20 cellular contexts compared by ENCODE assay signal in genomic region chr22:22791438-22792181, GRCh38.
A peak's percentile ranks its signal among the peaks of the same experiment; 100 is the strongest.
DNase-seq lines count a peak whose midpoint lies in the region; ATAC-seq and TF ChIP-seq lines count a peak whose summit lies in the region.
"Had no signal": no experiment of that assay in that cellular context is flagged by ENCODE, and none has a peak within 500 bp of the region (broad histone marks: within the 10 kb centered on the region; RNA-seq: fewer than 3 reads in every experiment).

No MANE protein-coding gene starts in this region.

- no peaks in the 10 kb centered on the region for H3K36me3 Mint-ChIP-seq in activated CD4-positive, alpha-beta T cell treated with anti-CD3 and anti-CD28 coated beads, Interleukin-2, amount 10 ng/mL, durations not matched to agents 7 days and 5 days (ENCODE audit: low read depth)
- peaks cover 2% of the 10 kb centered on the region for H3K36me3 Mint-ChIP-seq in T-cell
- H3K36me3 Mint-ChIP-seq in stimulated activated effector memory CD8-positive, alpha-beta T cell treated with anti-CD3 and anti-CD28 coated beads, Interleukin-12 subunit alpha, Interleukin-12 subunit beta, amount 100 ng/mL, for 72 hours, result no peaks in the 10 kb centered on the region

- no peak for DNase-seq in activated CD4-positive, alpha-beta T cell treated with anti-CD3 and anti-CD28 coated beads, Interleukin-2, amount 10 ng/mL, durations not matched to agents 7 days and 5 days
- DNase-seq in activated CD4-positive, alpha-beta T cell treated with anti-CD3 and anti-CD28 coated beads for 4 hours, result no peak
- DNase-seq in T-cell (no peak), islet precursor cell (peak; percentile 42), NCI-H2107 treated with DMSO at 0.1 percent for 48 hours (lab: John Stamatoyannopoulos, UW; ENCODE audit: unreplicated experiment) (no peak), activated gamma-delta T cell treated with Interleukin-2 at 50 U/mL for 16 hours (no peak), RWPE1 (ENCODE audit: low spot score) (no peak)
- peak in 1 of 2 donors; percentile 46 for DNase-seq in stimulated activated effector memory CD8-positive, alpha-beta T cell treated with anti-CD3 and anti-CD28 coated beads, Interleukin-12 subunit alpha, Interleukin-12 subunit beta, amount 100 ng/mL, for 72 hours (ENCODE audit: low spot score in 2 of 2)
- DNase-seq: BE2C, Caco-2, NCI-H1105 treated with DMSO at 0.1 percent for 48 hours, NCI-H1694 treated with DMSO at 0.1 percent for 48 hours, NCI-H2107, NCI-H226, NCI-H526 treated with DMSO at 0.1 percent for 48 hours, SHP77 had no signal

- CTCF ChIA-PET in activated CD4-positive, alpha-beta T cell treated with anti-CD3 and anti-CD28 coated beads, Interleukin-2, amount 10 ng/mL, durations not matched to agents 7 days and 5 days (lab: Charles Lee), result no interaction called here
- CTCF ChIA-PET in T-cell (lab: Charles Lee) (interaction anchor here in 1 of 2 donors (0.8 to 1.4 kb wide), 2 partner anchors 38 to 201 kb away, joined by 3 to 5 read pairs; no protein-coding TSS in a partner anchor), RWPE1 (lab: Yijun Ruan, JAX) (no interaction called here)

- POLR2A ChIA-PET in activated CD4-positive, alpha-beta T cell treated with anti-CD3 and anti-CD28 coated beads, Interleukin-2, amount 10 ng/mL, durations not matched to agents 7 days and 5 days (lab: Charles Lee), result no interaction called here
- POLR2A ChIA-PET in T-cell (lab: Charles Lee), result no interaction called here
- POLR2A ChIA-PET in RWPE1 (lab: Yijun Ruan, JAX; ENCODE audit: low non-redundant PET), result no interaction called here

- H3K27me3 Mint-ChIP-seq in activated CD4-positive, alpha-beta T cell treated with anti-CD3 and anti-CD28 coated beads, Interleukin-2, amount 10 ng/mL, durations not matched to agents 7 days and 5 days, result no peaks in the 10 kb centered on the region
- no peaks in the 10 kb centered on the region for H3K27me3 Mint-ChIP-seq in T-cell

- peak overlapping the region; percentile 77 for H3K27ac Mint-ChIP-seq in activated CD4-positive, alpha-beta T cell treated with anti-CD3 and anti-CD28 coated beads, Interleukin-2, amount 10 ng/mL, durations not matched to agents 7 days and 5 days
- H3K27ac Mint-ChIP-seq in T-cell, result peak overlapping the region; percentile 79 to 89
- H3K27ac Mint-ChIP-seq in stimulated activated effector memory CD8-positive, alpha-beta T cell treated with anti-CD3 and anti-CD28 coated beads, Interleukin-12 subunit alpha, Interleukin-12 subunit beta, amount 100 ng/mL, for 72 hours, result peak overlapping the region; percentile 89

- TF ChIP-seq CTCF in RWPE1 (conservative IDR thresholded peaks at IDR 0.05; ENCODE audit: low read depth), result no peak

- no peak overlapping the region for H3K27ac ChIP-seq in RWPE1
- H3K27ac ChIP-seq: 22Rv1, HL-60 had no signal

- peaks cover 41% of the 10 kb centered on the region for H3K4me1 Mint-ChIP-seq in activated CD4-positive, alpha-beta T cell treated with anti-CD3 and anti-CD28 coated beads, Interleukin-2, amount 10 ng/mL, durations not matched to agents 7 days and 5 days
- H3K4me1 Mint-ChIP-seq in T-cell, result peaks cover 29 to 59% (median 49%) of the 10 kb centered on the region in 3 donors
- H3K4me1 Mint-ChIP-seq in stimulated activated effector memory CD8-positive, alpha-beta T cell treated with anti-CD3 and anti-CD28 coated beads, Interleukin-12 subunit alpha, Interleukin-12 subunit beta, amount 100 ng/mL, for 72 hours, result peaks cover 63% of the 10 kb centered on the region

- no peak for ATAC-seq in T-cell (replicated peaks in 1 of 4)
- ATAC-seq in stimulated activated effector memory CD8-positive, alpha-beta T cell treated with anti-CD3 and anti-CD28 coated beads, Interleukin-12 subunit alpha, Interleukin-12 subunit beta, amount 100 ng/mL, for 72 hours, result no peak
- ATAC-seq: HCT116, SK-N-SH treated with all-trans-retinoic acid at 6 μM for 48 hours had no signal

- H3K4me3 Mint-ChIP-seq in activated CD4-positive, alpha-beta T cell treated with anti-CD3 and anti-CD28 coated beads, Interleukin-2, amount 10 ng/mL, durations not matched to agents 7 days and 5 days, result no peak overlapping the region
- H3K4me3 Mint-ChIP-seq in T-cell, result peak overlapping the region in 1 of 3 donors; percentile 41
- peak overlapping the region; percentile 12 for H3K4me3 Mint-ChIP-seq in stimulated activated effector memory CD8-positive, alpha-beta T cell treated with anti-CD3 and anti-CD28 coated beads, Interleukin-12 subunit alpha, Interleukin-12 subunit beta, amount 100 ng/mL, for 72 hours

- no peaks in the 10 kb centered on the region for H3K9me3 Mint-ChIP-seq in activated CD4-positive, alpha-beta T cell treated with anti-CD3 and anti-CD28 coated beads, Interleukin-2, amount 10 ng/mL, durations not matched to agents 7 days and 5 days
- H3K9me3 Mint-ChIP-seq in T-cell, result no peaks in the 10 kb centered on the region
- H3K9me3 Mint-ChIP-seq in stimulated activated effector memory CD8-positive, alpha-beta T cell treated with anti-CD3 and anti-CD28 coated beads, Interleukin-12 subunit alpha, Interleukin-12 subunit beta, amount 100 ng/mL, for 72 hours, result no peaks in the 10 kb centered on the region
